ENCODE assay signal across 8 cellular contexts in the genomic region with DNA sequence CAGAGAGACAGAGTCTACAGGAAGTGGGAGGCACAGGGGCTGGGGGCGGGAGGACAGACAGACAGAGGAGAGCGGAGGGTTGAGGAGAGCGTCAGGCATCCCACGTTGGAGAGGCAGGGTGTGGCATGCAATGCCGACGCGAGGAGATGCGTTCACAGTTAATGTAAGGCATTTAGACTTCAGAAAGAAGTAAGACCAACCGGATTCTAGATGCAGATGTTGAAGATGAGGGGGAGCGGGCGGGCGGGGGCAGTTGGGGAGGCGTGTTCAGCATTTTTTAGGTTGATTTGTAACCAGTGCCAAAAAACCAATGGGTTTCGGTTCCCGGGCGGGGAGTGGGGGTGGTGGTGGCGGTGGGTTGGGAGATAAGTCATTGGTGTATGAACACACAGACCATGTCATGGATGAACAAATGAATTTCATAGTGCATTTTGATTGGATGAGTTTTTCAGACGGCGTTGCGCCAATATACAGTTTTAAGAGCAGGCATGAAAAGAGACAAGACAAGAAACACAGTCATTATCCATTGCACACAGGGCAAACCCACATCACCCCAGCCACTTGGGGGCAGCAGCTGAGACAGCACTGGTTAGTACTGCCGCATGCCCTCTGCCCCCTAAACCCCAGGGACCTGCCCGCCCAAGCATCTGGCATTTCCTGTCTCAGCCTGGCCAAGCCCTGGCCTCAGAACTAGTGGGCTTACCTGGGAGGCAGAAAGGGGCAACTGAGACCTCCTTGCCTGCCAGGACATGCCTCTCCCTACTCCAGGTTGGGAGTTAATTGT.
DNase-seq lines count a peak whose midpoint lies in the region; ATAC-seq and TF ChIP-seq lines count a peak whose summit lies in the region.

No MANE protein-coding gene starts in this region.

- TF ChIP-seq POLR2A in NB4 (IDR thresholded peaks at IDR 0.05; ENCODE audit: extremely low read depth, insufficient read length) = no peak

- no peak overlapping the region for H3K4me3 ChIP-seq in NB4 (ENCODE audit: low read depth, low read length)

- H3K27me3 Mint-ChIP-seq in activated naive CD8-positive, alpha-beta T cell treated with anti-CD3 and anti-CD28 coated beads, Interleukin-2, amount 10 ng/mL, durations not matched to agents 7 days and 5 days = no peaks in the 10 kb centered on the region

- peak overlapping the region; percentile 54 for H3K4me3 Mint-ChIP-seq in activated naive CD8-positive, alpha-beta T cell treated with anti-CD3 and anti-CD28 coated beads, Interleukin-2, amount 10 ng/mL, durations not matched to agents 7 days and 5 days

- DNase-seq in activated CD4-positive, alpha-beta T cell treated with anti-CD3 and anti-CD28 coated beads for 4 hours = peak; percentile 12 to 29
- no peak for DNase-seq in activated CD4-positive, alpha-beta T cell treated with anti-CD3 and anti-CD28 coated beads, Interleukin-2, amount 50 U/mL, for 1 hour
- DNase-seq in NB4 (ENCODE audit: low read depth) (peak; percentile 43), GDM1 (lab: John Stamatoyannopoulos, UW) (no peak), DMS79 (lab: John Stamatoyannopoulos, UW) (no peak)
- no peak for DNase-seq in activated naive CD8-positive, alpha-beta T cell treated with anti-CD3 and anti-CD28 coated beads, Interleukin-2, amount 10 ng/mL, durations not matched to agents 7 days and 5 days
- DNase-seq in stimulated activated CD8-positive, alpha-beta memory T cell treated with anti-CD3 and anti-CD28 coated beads, Interleukin-15, amount 100 ng/mL, for 4 hours (ENCODE audit: low read depth in 2 of 2) = peak; percentile 5 to 34

- no peaks in the 10 kb centered on the region for H3K36me3 Mint-ChIP-seq in activated naive CD8-positive, alpha-beta T cell treated with anti-CD3 and anti-CD28 coated beads, Interleukin-2, amount 10 ng/mL, durations not matched to agents 7 days and 5 days

- POLR2A ChIA-PET in activated naive CD8-positive, alpha-beta T cell treated with anti-CD3 and anti-CD28 coated beads, Interleukin-2, amount 10 ng/mL, durations not matched to agents 7 days and 5 days (lab: Charles Lee) = no interaction called here

- H3K27ac Mint-ChIP-seq in activated naive CD8-positive, alpha-beta T cell treated with anti-CD3 and anti-CD28 coated beads, Interleukin-2, amount 10 ng/mL, durations not matched to agents 7 days and 5 days = peak overlapping the region; percentile 67

- no peaks in the 10 kb centered on the region for H3K9me3 Mint-ChIP-seq in activated naive CD8-positive, alpha-beta T cell treated with anti-CD3 and anti-CD28 coated beads, Interleukin-2, amount 10 ng/mL, durations not matched to agents 7 days and 5 days

- ATAC-seq in activated naive CD8-positive, alpha-beta T cell treated with anti-CD3 and anti-CD28 coated beads, Interleukin-2, amount 10 ng/mL, durations not matched to agents 7 days and 5 days (ENCODE audit: low read depth) = peak; percentile 43
- ATAC-seq in GM19397 (IDR thresholded peaks at IDR 0.05; ENCODE audit: unreplicated experiment) = no peak

- H3K4me1 Mint-ChIP-seq in activated naive CD8-positive, alpha-beta T cell treated with anti-CD3 and anti-CD28 coated beads, Interleukin-2, amount 10 ng/mL, durations not matched to agents 7 days and 5 days = peaks cover 18% of the 10 kb centered on the region

- TF ChIP-seq CTCF in NB4 (IDR thresholded peaks at IDR 0.05; ENCODE audit: low read depth, low read length) = peak; percentile 40

Comparison
In these comparisons a context has a peak if more than half of its experiments do, and no peak if none do; other contexts are left out.
1. DNase-seq: peak in activated CD4-positive, alpha-beta T cell treated with anti-CD3 and anti-CD28 coated beads for 4 hours (2 of 2), NB4 (single experiment) and stimulated activated CD8-positive, alpha-beta memory T cell treated with anti-CD3 and anti-CD28 coated beads, Interleukin-15, amount 100 ng/mL, for 4 hours (2 of 2); none in activated CD4-positive, alpha-beta T cell treated with anti-CD3 and anti-CD28 coated beads, Interleukin-2, amount 50 U/mL, for 1 hour (single experiment), activated naive CD8-positive, alpha-beta T cell treated with anti-CD3 and anti-CD28 coated beads, Interleukin-2, amount 10 ng/mL, durations not matched to agents 7 days and 5 days (single experiment), GDM1 (single experiment) and DMS79 (single experiment).